Comparison of ENCODE assay signal across 1 cellular context in the genomic region with DNA sequence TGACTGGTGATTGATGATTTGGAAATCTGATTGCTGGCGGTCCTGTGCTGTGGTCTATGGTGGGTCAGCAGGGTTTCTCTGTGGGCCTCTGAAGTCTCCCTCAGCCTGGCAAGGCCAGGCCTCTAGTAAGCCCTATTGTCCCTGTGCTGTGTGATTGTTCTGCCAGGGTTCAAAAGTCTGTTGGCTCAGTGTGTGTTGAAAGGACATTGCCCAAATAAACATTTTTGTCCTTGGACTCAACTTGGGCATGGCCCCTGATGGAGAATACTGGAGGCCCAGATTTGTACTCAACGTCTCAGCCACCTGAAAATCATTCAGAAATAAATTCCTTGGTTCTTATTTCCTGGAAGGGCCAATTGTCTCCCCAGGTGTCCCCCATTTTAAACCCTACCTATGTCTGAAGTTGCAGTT.
TF ChIP-seq lines count a peak whose summit lies in the region.

No MANE protein-coding gene starts in this region.

TF ChIP-seq in HepG2, 621 proteins besides CTCF, POLR2A, EP300 and RAD21 (continued from another document and continues in another):
- TF ChIP-seq, protein P1, sequence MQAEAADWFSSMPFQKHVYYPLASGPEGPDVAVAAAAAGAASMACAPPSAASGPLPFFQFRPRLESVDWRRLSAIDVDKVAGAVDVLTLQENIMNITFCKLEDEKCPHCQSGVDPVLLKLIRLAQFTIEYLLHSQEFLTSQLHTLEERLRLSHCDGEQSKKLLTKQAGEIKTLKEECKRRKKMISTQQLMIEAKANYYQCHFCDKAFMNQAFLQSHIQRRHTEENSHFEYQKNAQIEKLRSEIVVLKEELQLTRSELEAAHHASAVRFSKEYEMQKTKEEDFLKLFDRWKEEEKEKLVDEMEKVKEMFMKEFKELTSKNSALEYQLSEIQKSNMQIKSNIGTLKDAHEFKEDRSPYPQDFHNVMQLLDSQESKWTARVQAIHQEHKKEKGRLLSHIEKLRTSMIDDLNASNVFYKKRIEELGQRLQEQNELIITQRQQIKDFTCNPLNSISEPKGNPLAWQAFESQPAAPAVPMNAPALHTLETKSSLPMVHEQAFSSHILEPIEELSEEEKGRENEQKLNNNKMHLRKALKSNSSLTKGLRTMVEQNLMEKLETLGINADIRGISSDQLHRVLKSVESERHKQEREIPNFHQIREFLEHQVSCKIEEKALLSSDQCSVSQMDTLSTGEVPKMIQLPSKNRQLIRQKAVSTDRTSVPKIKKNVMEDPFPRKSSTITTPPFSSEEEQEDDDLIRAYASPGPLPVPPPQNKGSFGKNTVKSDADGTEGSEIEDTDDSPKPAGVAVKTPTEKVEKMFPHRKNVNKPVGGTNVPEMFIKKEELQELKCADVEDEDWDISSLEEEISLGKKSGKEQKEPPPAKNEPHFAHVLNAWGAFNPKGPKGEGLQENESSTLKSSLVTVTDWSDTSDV (CRISPR knock-in tag; IDR thresholded peaks at IDR 0.05), result no peak
- TF ChIP-seq, protein P2, sequence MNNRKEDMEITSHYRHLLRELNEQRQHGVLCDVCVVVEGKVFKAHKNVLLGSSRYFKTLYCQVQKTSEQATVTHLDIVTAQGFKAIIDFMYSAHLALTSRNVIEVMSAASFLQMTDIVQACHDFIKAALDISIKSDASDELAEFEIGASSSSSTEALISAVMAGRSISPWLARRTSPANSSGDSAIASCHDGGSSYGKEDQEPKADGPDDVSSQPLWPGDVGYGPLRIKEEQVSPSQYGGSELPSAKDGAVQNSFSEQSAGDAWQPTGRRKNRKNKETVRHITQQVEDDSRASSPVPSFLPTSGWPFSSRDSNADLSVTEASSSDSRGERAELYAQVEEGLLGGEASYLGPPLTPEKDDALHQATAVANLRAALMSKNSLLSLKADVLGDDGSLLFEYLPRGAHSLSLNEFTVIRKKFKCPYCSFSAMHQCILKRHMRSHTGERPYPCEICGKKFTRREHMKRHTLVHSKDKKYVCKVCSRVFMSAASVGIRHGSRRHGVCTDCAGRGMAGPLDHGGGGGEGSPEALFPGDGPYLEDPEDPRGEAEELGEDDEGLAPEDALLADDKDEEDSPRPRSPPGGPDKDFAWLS (CRISPR knock-in tag; IDR thresholded peaks at IDR 0.05; ENCODE audit: borderline replicate concordance), result no peak
- TF ChIP-seq, protein P3, sequence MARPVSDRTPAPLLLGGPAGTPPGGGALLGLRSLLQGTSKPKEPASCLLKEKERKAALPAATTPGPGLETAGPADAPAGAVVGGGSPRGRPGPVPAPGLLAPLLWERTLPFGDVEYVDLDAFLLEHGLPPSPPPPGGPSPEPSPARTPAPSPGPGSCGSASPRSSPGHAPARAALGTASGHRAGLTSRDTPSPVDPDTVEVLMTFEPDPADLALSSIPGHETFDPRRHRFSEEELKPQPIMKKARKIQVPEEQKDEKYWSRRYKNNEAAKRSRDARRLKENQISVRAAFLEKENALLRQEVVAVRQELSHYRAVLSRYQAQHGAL (CRISPR knock-in tag; IDR thresholded peaks at IDR 0.05; ENCODE audit: not compliant biosample characterization), result no peak
- TF ChIP-seq, protein P4, sequence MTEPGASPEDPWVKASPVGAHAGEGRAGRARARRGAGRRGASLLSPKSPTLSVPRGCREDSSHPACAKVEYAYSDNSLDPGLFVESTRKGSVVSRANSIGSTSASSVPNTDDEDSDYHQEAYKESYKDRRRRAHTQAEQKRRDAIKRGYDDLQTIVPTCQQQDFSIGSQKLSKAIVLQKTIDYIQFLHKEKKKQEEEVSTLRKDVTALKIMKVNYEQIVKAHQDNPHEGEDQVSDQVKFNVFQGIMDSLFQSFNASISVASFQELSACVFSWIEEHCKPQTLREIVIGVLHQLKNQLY (CRISPR knock-in tag; IDR thresholded peaks at IDR 0.05), result peak; percentile 81; the same call in 1 of the 2 replicates
- TF ChIP-seq MAFK (conservative IDR thresholded peaks at IDR 0.05 in 1 of 2, IDR thresholded peaks at IDR 0.05 in 1 of 2; ENCODE audit: low read length in 2 of 2) (0 out of 4 replicates have a peak, but pooled peaks have one; percentile 12 to 25), ZNF788 (CRISPR knock-in tag; IDR thresholded peaks at IDR 0.05; ENCODE audit: borderline replicate concordance) (peak; percentile 64; the same call in 1 of the 2 replicates), SOX5 (CRISPR knock-in tag; IDR thresholded peaks at IDR 0.05; ENCODE audit: borderline replicate concordance) (peak; percentile 100), SALL2 (CRISPR knock-in tag; IDR thresholded peaks at IDR 0.05) (no peak), ATF7 (IDR thresholded peaks at IDR 0.05) (no peak), ATF7 (CRISPR knock-in tag; IDR thresholded peaks at IDR 0.05) (no peak), ZSCAN30 (CRISPR knock-in tag; IDR thresholded peaks at IDR 0.05) (peak; percentile 26; the same call in 1 of the 2 replicates), TOPORS (CRISPR knock-in tag; IDR thresholded peaks at IDR 0.05) (no peak), ZNF317 (CRISPR knock-in tag; IDR thresholded peaks at IDR 0.05) (0 out of 2 replicates have a peak, but pooled peaks have one; percentile 74), ZNF772 (CRISPR knock-in tag; IDR thresholded peaks at IDR 0.05) (0 out of 2 replicates have a peak, but pooled peaks have one; percentile 46), LCORL (IDR thresholded peaks at IDR 0.05) (peak; percentile 79; the same call in 1 of the 2 replicates), LCORL (CRISPR knock-in tag; IDR thresholded peaks at IDR 0.05) (peak; percentile 95), ASH2L (IDR thresholded peaks at IDR 0.05; ENCODE audit: insufficient read length, low read depth, low read length) (peak; percentile 49), JUND (CRISPR knock-in tag; IDR thresholded peaks at IDR 0.05) (peak; percentile 48; the same call in 1 of the 2 replicates), FOXA1 (IDR thresholded peaks at IDR 0.05) (no peak), FOXA1 (CRISPR knock-in tag; IDR thresholded peaks at IDR 0.05) (peak; percentile 87), PCBP1 (IDR thresholded peaks at IDR 0.05; ENCODE audit: borderline replicate concordance, low read depth, low read length) (no peak), KMT2A (CRISPR knock-in tag; IDR thresholded peaks at IDR 0.05) (peak; percentile 78; the same call in 1 of the 2 replicates), RFX3 (CRISPR knock-in tag; IDR thresholded peaks at IDR 0.05) (no peak), SIN3B (IDR thresholded peaks at IDR 0.05; ENCODE audit: low read length) (no peak), RELA (CRISPR knock-in tag; IDR thresholded peaks at IDR 0.05) (peak; percentile 76; the same call in 1 of the 2 replicates), CBX1 (IDR thresholded peaks at IDR 0.05; ENCODE audit: low read depth) (peak; percentile 85), NR2C2 (CRISPR knock-in tag; IDR thresholded peaks at IDR 0.05; ENCODE audit: borderline replicate concordance) (peak; percentile 66; the same call in 1 of the 2 replicates), TAF15 (IDR thresholded peaks at IDR 0.05; ENCODE audit: low read depth, low read length, poor library complexity, severe bottlenecking) (no peak), ZNF382 (CRISPR knock-in tag; IDR thresholded peaks at IDR 0.05; ENCODE audit: borderline replicate concordance) (no peak), ZNF431 (CRISPR knock-in tag; IDR thresholded peaks at IDR 0.05; ENCODE audit: borderline replicate concordance, low read depth) (0 out of 2 replicates have a peak, but pooled peaks have one; percentile 35), ZNF121 (CRISPR knock-in tag; IDR thresholded peaks at IDR 0.05) (no peak), POLR2AphosphoS5 (IDR thresholded peaks at IDR 0.05; ENCODE audit: low read depth, low read length) (0 out of 2 replicates have a peak, but pooled peaks have one; percentile 7), ZNF749 (CRISPR knock-in tag; IDR thresholded peaks at IDR 0.05; ENCODE audit: borderline replicate concordance) (no peak), SMC3 (IDR thresholded peaks at IDR 0.05; ENCODE audit: low read length) (peak; percentile 51), ZNF724P (CRISPR knock-in tag; IDR thresholded peaks at IDR 0.05; ENCODE audit: borderline replicate concordance) (no peak), ZNF781 (CRISPR knock-in tag; IDR thresholded peaks at IDR 0.05; ENCODE audit: borderline replicate concordance, not compliant biosample characterization) (no peak), MED8 (CRISPR knock-in tag; IDR thresholded peaks at IDR 0.05; ENCODE audit: insufficient replicate concordance) (no peak), ZSCAN22 (CRISPR knock-in tag; IDR thresholded peaks at IDR 0.05) (no peak), RBFOX2 (IDR thresholded peaks at IDR 0.05; ENCODE audit: low read depth, low read length) (no peak)
- TF ChIP-seq, protein P5, sequence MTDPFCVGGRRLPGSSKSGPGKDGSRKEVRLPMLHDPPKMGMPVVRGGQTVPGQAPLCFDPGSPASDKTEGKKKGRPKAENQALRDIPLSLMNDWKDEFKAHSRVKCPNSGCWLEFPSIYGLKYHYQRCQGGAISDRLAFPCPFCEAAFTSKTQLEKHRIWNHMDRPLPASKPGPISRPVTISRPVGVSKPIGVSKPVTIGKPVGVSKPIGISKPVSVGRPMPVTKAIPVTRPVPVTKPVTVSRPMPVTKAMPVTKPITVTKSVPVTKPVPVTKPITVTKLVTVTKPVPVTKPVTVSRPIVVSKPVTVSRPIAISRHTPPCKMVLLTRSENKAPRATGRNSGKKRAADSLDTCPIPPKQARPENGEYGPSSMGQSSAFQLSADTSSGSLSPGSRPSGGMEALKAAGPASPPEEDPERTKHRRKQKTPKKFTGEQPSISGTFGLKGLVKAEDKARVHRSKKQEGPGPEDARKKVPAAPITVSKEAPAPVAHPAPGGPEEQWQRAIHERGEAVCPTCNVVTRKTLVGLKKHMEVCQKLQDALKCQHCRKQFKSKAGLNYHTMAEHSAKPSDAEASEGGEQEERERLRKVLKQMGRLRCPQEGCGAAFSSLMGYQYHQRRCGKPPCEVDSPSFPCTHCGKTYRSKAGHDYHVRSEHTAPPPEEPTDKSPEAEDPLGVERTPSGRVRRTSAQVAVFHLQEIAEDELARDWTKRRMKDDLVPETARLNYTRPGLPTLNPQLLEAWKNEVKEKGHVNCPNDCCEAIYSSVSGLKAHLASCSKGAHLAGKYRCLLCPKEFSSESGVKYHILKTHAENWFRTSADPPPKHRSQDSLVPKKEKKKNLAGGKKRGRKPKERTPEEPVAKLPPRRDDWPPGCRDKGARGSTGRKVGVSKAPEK (CRISPR knock-in tag; IDR thresholded peaks at IDR 0.05; ENCODE audit: borderline replicate concordance), result no peak; the same call in 1 of the 2 replicates
- TF ChIP-seq, protein P6, sequence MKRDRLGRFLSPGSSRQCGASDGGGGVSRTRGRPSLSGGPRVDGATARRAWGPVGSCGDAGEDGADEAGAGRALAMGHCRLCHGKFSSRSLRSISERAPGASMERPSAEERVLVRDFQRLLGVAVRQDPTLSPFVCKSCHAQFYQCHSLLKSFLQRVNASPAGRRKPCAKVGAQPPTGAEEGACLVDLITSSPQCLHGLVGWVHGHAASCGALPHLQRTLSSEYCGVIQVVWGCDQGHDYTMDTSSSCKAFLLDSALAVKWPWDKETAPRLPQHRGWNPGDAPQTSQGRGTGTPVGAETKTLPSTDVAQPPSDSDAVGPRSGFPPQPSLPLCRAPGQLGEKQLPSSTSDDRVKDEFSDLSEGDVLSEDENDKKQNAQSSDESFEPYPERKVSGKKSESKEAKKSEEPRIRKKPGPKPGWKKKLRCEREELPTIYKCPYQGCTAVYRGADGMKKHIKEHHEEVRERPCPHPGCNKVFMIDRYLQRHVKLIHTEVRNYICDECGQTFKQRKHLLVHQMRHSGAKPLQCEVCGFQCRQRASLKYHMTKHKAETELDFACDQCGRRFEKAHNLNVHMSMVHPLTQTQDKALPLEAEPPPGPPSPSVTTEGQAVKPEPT (CRISPR knock-in tag; IDR thresholded peaks at IDR 0.05; ENCODE audit: low read depth), result no peak
- TF ChIP-seq, protein P7, sequence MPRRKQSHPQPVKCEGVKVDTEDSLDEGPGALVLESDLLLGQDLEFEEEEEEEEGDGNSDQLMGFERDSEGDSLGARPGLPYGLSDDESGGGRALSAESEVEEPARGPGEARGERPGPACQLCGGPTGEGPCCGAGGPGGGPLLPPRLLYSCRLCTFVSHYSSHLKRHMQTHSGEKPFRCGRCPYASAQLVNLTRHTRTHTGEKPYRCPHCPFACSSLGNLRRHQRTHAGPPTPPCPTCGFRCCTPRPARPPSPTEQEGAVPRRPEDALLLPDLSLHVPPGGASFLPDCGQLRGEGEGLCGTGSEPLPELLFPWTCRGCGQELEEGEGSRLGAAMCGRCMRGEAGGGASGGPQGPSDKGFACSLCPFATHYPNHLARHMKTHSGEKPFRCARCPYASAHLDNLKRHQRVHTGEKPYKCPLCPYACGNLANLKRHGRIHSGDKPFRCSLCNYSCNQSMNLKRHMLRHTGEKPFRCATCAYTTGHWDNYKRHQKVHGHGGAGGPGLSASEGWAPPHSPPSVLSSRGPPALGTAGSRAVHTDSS (CRISPR knock-in tag; conservative IDR thresholded peaks at IDR 0.05), result no peak
- TF ChIP-seq, protein P8, sequence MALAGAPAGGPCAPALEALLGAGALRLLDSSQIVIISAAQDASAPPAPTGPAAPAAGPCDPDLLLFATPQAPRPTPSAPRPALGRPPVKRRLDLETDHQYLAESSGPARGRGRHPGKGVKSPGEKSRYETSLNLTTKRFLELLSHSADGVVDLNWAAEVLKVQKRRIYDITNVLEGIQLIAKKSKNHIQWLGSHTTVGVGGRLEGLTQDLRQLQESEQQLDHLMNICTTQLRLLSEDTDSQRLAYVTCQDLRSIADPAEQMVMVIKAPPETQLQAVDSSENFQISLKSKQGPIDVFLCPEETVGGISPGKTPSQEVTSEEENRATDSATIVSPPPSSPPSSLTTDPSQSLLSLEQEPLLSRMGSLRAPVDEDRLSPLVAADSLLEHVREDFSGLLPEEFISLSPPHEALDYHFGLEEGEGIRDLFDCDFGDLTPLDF (CRISPR knock-in tag; IDR thresholded peaks at IDR 0.05), result no peak
- TF ChIP-seq, protein P9, sequence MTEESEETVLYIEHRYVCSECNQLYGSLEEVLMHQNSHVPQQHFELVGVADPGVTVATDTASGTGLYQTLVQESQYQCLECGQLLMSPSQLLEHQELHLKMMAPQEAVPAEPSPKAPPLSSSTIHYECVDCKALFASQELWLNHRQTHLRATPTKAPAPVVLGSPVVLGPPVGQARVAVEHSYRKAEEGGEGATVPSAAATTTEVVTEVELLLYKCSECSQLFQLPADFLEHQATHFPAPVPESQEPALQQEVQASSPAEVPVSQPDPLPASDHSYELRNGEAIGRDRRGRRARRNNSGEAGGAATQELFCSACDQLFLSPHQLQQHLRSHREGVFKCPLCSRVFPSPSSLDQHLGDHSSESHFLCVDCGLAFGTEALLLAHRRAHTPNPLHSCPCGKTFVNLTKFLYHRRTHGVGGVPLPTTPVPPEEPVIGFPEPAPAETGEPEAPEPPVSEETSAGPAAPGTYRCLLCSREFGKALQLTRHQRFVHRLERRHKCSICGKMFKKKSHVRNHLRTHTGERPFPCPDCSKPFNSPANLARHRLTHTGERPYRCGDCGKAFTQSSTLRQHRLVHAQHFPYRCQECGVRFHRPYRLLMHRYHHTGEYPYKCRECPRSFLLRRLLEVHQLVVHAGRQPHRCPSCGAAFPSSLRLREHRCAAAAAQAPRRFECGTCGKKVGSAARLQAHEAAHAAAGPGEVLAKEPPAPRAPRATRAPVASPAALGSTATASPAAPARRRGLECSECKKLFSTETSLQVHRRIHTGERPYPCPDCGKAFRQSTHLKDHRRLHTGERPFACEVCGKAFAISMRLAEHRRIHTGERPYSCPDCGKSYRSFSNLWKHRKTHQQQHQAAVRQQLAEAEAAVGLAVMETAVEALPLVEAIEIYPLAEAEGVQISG (CRISPR knock-in tag; IDR thresholded peaks at IDR 0.05), result peak; percentile 70
